In genomic region chr1:223707270-223708000, GRCh38 we compare ENCODE assay signal across 10 cellular contexts. TPM values are rescaled to one million over a fixed set of nuclear protein-coding genes. Genes with fewer than 3 reads are reported as not detected.
A peak's percentile ranks its signal among the peaks of the same experiment; 100 is the strongest.
DNase-seq lines count a peak whose midpoint lies in the region; ATAC-seq, FAIRE-seq and TF ChIP-seq lines count a peak whose summit lies in the region.
"Had no signal": no experiment of that assay in that cellular context is flagged by ENCODE, and none has a peak within 500 bp of the region (broad histone marks: within the 10 kb centered on the region; RNA-seq: fewer than 3 reads in every experiment).

No MANE protein-coding gene starts in this region.

- POLR2A ChIA-PET in CD8-positive, alpha-beta T cell (lab: Charles Lee), result interaction anchor here (0.5 kb wide), 1 partner anchor 42 kb away, joined by 3 read pairs; no protein-coding TSS in a partner anchor

- peak overlapping the region; percentile 25 for H3K4me3 ChIP-seq in fibroblast of mammary gland (ENCODE audit: control insufficient read depth, low read depth, low read length)
- H3K4me3 ChIP-seq in WERI-Rb-1 (ENCODE audit: low read depth, low read length), result no peak overlapping the region
- no peak overlapping the region for H3K4me3 ChIP-seq in CD8-positive, alpha-beta T cell (ENCODE audit: low read depth, low read length)
- H3K4me3 ChIP-seq: BLaER1 treated with 17β-estradiol and CSF1 and Interleukin-3, amounts not matched to agents 10 nM and 100 nM had no signal

- no peaks in the 10 kb centered on the region for H3K36me3 ChIP-seq in WERI-Rb-1
- no peaks in the 10 kb centered on the region for H3K36me3 ChIP-seq in CD8-positive, alpha-beta T cell (ENCODE audit: insufficient read depth, low read length)
- H3K36me3 ChIP-seq: BLaER1 treated with 17β-estradiol and CSF1 and Interleukin-3, amounts not matched to agents 10 nM and 100 nM had no signal

- H3K4me1 Mint-ChIP-seq in CD8-positive, alpha-beta T cell (ENCODE audit: low read depth), result peaks cover 14% of the 10 kb centered on the region
- H3K4me1 Mint-ChIP-seq in natural killer cell, result peaks cover 19 to 21% of the 10 kb centered on the region in 2 donors

- intact Hi-C loops in CD8-positive, alpha-beta T cell (cut with DNase I, micrococcal nuclease), result no loop called here
- intact Hi-C loops in natural killer cell (cut with micrococcal nuclease), result no loop called here

- H3K36me3 Mint-ChIP-seq in CD8-positive, alpha-beta T cell, result no peaks in the 10 kb centered on the region
- no peaks in the 10 kb centered on the region for H3K36me3 Mint-ChIP-seq in natural killer cell

- DNase-seq in NCI-H446 (lab: John Stamatoyannopoulos, UW) (peak; percentile 24 to 38), NCI-H446 treated with DMSO at 0.1 percent for 48 hours (lab: John Stamatoyannopoulos, UW) (no peak), RCC 7860 (ENCODE audit: low spot score) (peak; percentile 98), fibroblast of mammary gland (ENCODE audit: low read depth) (peak; percentile 99), pulmonary artery endothelial cell (ENCODE audit: low read depth, low spot score) (peak; percentile 90), WERI-Rb-1 (no peak), natural killer cell (no peak)
- no peak for DNase-seq in CD8-positive, alpha-beta T cell

- H3K4me1 ChIP-seq in CD8-positive, alpha-beta T cell (ENCODE audit: insufficient read depth, low read length), result peaks cover 14% of the 10 kb centered on the region

- no peaks in the 10 kb centered on the region for H3K9me3 ChIP-seq in WERI-Rb-1 (ENCODE audit: severe bottlenecking)
- H3K9me3 ChIP-seq in CD8-positive, alpha-beta T cell (ENCODE audit: low read length), result no peaks in the 10 kb centered on the region
- H3K9me3 ChIP-seq: BLaER1 treated with 17β-estradiol and CSF1 and Interleukin-3, amounts not matched to agents 10 nM and 100 nM had no signal

- H3K27ac ChIP-seq in WERI-Rb-1, result no peak overlapping the region
- no peak overlapping the region for H3K27ac ChIP-seq in CD8-positive, alpha-beta T cell (ENCODE audit: low read depth, low read length)
- H3K27ac ChIP-seq: BLaER1 treated with 17β-estradiol and CSF1 and Interleukin-3, amounts not matched to agents 10 nM and 100 nM had no signal

- no peaks in the 10 kb centered on the region for H3K27me3 ChIP-seq in WERI-Rb-1 (ENCODE audit: insufficient read depth, low read depth, severe bottlenecking)
- H3K27me3 ChIP-seq in CD8-positive, alpha-beta T cell (ENCODE audit: insufficient read depth, low read length), result no peaks in the 10 kb centered on the region
- H3K27me3 ChIP-seq: BLaER1 treated with 17β-estradiol and CSF1 and Interleukin-3, amounts not matched to agents 10 nM and 100 nM had no signal

- no peaks in the 10 kb centered on the region for H3K27me3 Mint-ChIP-seq in CD8-positive, alpha-beta T cell (ENCODE audit: low read depth)
- H3K27me3 Mint-ChIP-seq in natural killer cell (ENCODE audit: low read depth in 2 of 2), result no peaks in the 10 kb centered on the region

- H3K27ac Mint-ChIP-seq in CD8-positive, alpha-beta T cell, result no peak overlapping the region
- H3K27ac Mint-ChIP-seq in natural killer cell, result no peak overlapping the region

- no peaks in the 10 kb centered on the region for H3K9me3 Mint-ChIP-seq in CD8-positive, alpha-beta T cell
- H3K9me3 Mint-ChIP-seq in natural killer cell, result no peaks in the 10 kb centered on the region

- no peak for ATAC-seq in CD8-positive, alpha-beta T cell
- ATAC-seq in natural killer cell, result no peak

- TF ChIP-seq CTCF in fibroblast of mammary gland (conservative IDR thresholded peaks at IDR 0.05; ENCODE audit: control insufficient read depth, insufficient read depth, low read depth, low read length) (no peak), WERI-Rb-1 (IDR thresholded peaks at IDR 0.05; ENCODE audit: low read depth, low read length) (no peak), natural killer cell (IDR thresholded peaks at IDR 0.05) (no peak)
- no peak for TF ChIP-seq CTCF in CD8-positive, alpha-beta T cell (IDR thresholded peaks at IDR 0.05)

- CTCF ChIA-PET in CD8-positive, alpha-beta T cell (lab: Charles Lee), result interaction anchor here (0.7 to 3.1 kb wide), 5 partner anchors 9 to 104 kb away, joined by 3 to 29 read pairs (median 5); no protein-coding TSS in a partner anchor

- no peak overlapping the region for H3K4me3 Mint-ChIP-seq in CD8-positive, alpha-beta T cell
- H3K4me3 Mint-ChIP-seq in natural killer cell, result no peak overlapping the region

- FAIRE-seq in RCC 7860 (lab: Jason Lieb, UNC), result peak; percentile 97

RNA-seq across cellular contexts. Expression of gene CAPN2, which starts 4.9 kb away (rescaled TPM):
- total RNA-seq in pulmonary artery endothelial cell, result 436 and 498 TPM in 2 replicates
- 10 to 100 TPM; 83.0 to 84.7 TPM for total RNA-seq in CD8-positive, alpha-beta T cell
- total RNA-seq in natural killer cell, result 100 to 1,000 TPM; 228 to 275 (median 236) TPM

RNA-seq across cellular contexts. Expression of gene CAPN8, which starts 41.9 kb away (rescaled TPM):
- total RNA-seq in pulmonary artery endothelial cell (not detected in 2 replicates), natural killer cell (1 to 10 TPM in 1 of 3 donors, under 1 TPM in 2; 0.18 to 6.7 (median 0.84) TPM)
- total RNA-seq in CD8-positive, alpha-beta T cell, result under 1 TPM; 0.42 to 0.43 TPM
- total RNA-seq: activated CD8-positive, alpha-beta memory T cell treated with anti-CD3 and anti-CD28 coated beads for 36 hours had no signal

Comparison
In these comparisons a context has a peak if more than half of its experiments do, and no peak if none do; other contexts are left out.
1. DNase-seq: peak in NCI-H446 (2 of 2), RCC 7860 (single experiment), fibroblast of mammary gland (single experiment) and pulmonary artery endothelial cell (single experiment); none in NCI-H446 treated with DMSO at 0.1 percent for 48 hours (single experiment), WERI-Rb-1 (single experiment), CD8-positive, alpha-beta T cell (0 of 7) and natural killer cell (single experiment).